Comparison of ENCODE assay signal across 22 cellular contexts in the genomic region with DNA sequence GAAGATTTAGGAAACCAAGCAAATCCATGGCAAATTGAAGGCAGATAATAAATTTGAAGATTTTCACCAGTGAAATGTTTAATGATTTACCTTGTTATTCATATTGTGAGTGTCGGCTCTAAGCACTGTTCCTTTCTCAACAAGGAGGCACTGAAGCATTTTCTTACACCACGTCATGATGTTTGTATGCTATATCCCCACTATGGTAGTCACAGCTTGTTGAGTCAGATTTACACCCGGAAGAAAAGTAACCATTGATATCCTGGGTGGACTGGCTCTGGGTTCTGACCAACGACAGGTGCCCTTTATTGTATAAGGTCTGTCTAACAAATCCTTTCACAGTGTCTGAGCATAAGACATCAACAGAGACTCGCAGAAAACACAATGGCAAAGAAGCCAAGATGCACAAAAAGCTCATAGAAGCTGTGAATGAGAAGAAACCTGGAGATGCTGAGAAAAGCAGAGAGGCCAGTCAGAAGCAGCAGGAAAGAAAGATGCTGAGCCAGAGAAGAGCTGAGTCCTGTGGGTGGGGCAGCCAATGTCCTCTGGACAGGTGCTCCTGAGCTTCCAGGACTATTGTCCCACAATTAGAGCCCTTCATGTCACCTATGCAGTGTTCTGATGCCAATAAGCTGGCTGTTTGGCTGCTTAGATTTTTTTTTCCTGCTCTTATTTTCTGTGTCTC. TPM values are rescaled to one million over a fixed set of nuclear protein-coding genes. Genes with fewer than 3 reads are reported as not detected.
DNase-seq lines count a peak whose midpoint lies in the region; ATAC-seq, FAIRE-seq and TF ChIP-seq lines count a peak whose summit lies in the region.
"Had no signal": no experiment of that assay in that cellular context is flagged by ENCODE, and none has a peak within 500 bp of the region (broad histone marks: within the 10 kb centered on the region; RNA-seq: fewer than 3 reads in every experiment).

No MANE protein-coding gene starts in this region.

- no peaks in the 10 kb centered on the region for H3K27me3 ChIP-seq in thyroid gland
- H3K27me3 ChIP-seq: gastroesophageal sphincter, Peyer's patch had no signal

- intact Hi-C loops in thyroid gland (cut with DNase I): no loop called here

- H3K9me3 ChIP-seq in thyroid gland: no peaks in the 10 kb centered on the region
- H3K9me3 ChIP-seq: gastroesophageal sphincter, Peyer's patch had no signal

- H3K36me3 ChIP-seq in thyroid gland: no peaks in the 10 kb centered on the region
- H3K36me3 ChIP-seq: gastroesophageal sphincter, Peyer's patch had no signal

- H3K9me3 Mint-ChIP-seq in HFFc6: no peaks in the 10 kb centered on the region
- H3K9me3 Mint-ChIP-seq: activated naive CD8-positive, alpha-beta T cell treated with anti-CD3 and anti-CD28 coated beads, Interleukin-2, amount 10 ng/mL, durations not matched to agents 7 days and 5 days; activated T-helper 2 cell treated with anti-CD3 and anti-CD28 coated beads, Interferon-gamma antibody, Interleukin-2, Interleukin-4, amounts not matched to agents 10 μg/mL and 5 μg/mL and 100 μg/mL, durations not matched to agents 14 hours and 24 hours and 36 hours; dendritic cell treated with granulocyte-macrophage colony-stimulating factor and Interleukin-4, amounts not matched to agents 40 ng/mL and 50 ng/mL, for 4 days had no signal

- H3K27ac Mint-ChIP-seq in HFFc6: no peak overlapping the region
- H3K27ac Mint-ChIP-seq: activated CD4-positive, alpha-beta T cell treated with anti-CD3 and anti-CD28 coated beads for 36 hours; activated naive CD8-positive, alpha-beta T cell treated with anti-CD3 and anti-CD28 coated beads, Interleukin-2, amount 10 ng/mL, durations not matched to agents 7 days and 5 days; activated T-helper 2 cell treated with anti-CD3 and anti-CD28 coated beads, Interferon-gamma antibody, Interleukin-2, Interleukin-4, amounts not matched to agents 10 μg/mL and 5 μg/mL and 100 μg/mL, durations not matched to agents 14 hours and 24 hours and 36 hours; dendritic cell treated with granulocyte-macrophage colony-stimulating factor and Interleukin-4, amounts not matched to agents 40 ng/mL and 50 ng/mL, for 4 days had no signal

- in situ Hi-C loops in ACHN (cut with HindIII; ENCODE audit: low pct_ligation_motif_present, low pct_unique_long_range_greater_than_20kb, low sequenced_read_pairs): no loop called here

- no peak for TF ChIP-seq CTCF in HFFc6 (IDR thresholded peaks at IDR 0.05)
- TF ChIP-seq CTCF in epithelial cell of proximal tubule (conservative IDR thresholded peaks at IDR 0.05; ENCODE audit: low read depth, low read length): no peak
- TF ChIP-seq CTCF in thyroid gland (IDR thresholded peaks at IDR 0.05): no peak

- peak; percentile 86 for DNase-seq in ACHN
- peak; percentile 32 for DNase-seq in HFFc6
- DNase-seq in RCC 7860 (ENCODE audit: low spot score): peak; percentile 92
- DNase-seq in epithelial cell of proximal tubule (ENCODE audit: low read depth): peak; percentile 94
- no peak for DNase-seq in dermis blood vessel endothelial cell
- no peak for DNase-seq in thyroid gland
- DNase-seq in stimulated activated CD4-positive, alpha-beta T cell treated with anti-CD3 and anti-CD28 coated beads, Interleukin-4, amount 100 ng/mL, for 1 hour: no peak
- DNase-seq: activated CD4-positive, alpha-beta T cell treated with anti-CD3 and anti-CD28 coated beads for 36 hours; activated naive CD8-positive, alpha-beta T cell treated with anti-CD3 and anti-CD28 coated beads, Interleukin-2, amount 10 ng/mL, durations not matched to agents 7 days and 5 days; DMS153; KG1; NCI-H1105; NCI-H774; Peyer's patch; small intestine; stimulated activated CD4-positive, alpha-beta T cell treated with anti-CD3 and anti-CD28 coated beads, Interleukin-4, amount 100 ng/mL, for 24 hours had no signal

- peak; percentile 94 for FAIRE-seq in RCC 7860 (lab: Jason Lieb, UNC)
- FAIRE-seq: small intestine had no signal

- 75 to 82% methylated on average over 5 of the region's 5 CpGs for WGBS in thyroid gland, 2 donors

- peak overlapping the region; percentile 10; the same call in 1 of the 2 replicates for H3K4me3 Mint-ChIP-seq in HFFc6
- H3K4me3 Mint-ChIP-seq: activated CD4-positive, alpha-beta T cell treated with anti-CD3 and anti-CD28 coated beads for 36 hours; activated naive CD8-positive, alpha-beta T cell treated with anti-CD3 and anti-CD28 coated beads, Interleukin-2, amount 10 ng/mL, durations not matched to agents 7 days and 5 days; dendritic cell treated with granulocyte-macrophage colony-stimulating factor and Interleukin-4, amounts not matched to agents 40 ng/mL and 50 ng/mL, for 4 days had no signal

- TF ChIP-seq POLR2A in thyroid gland (IDR thresholded peaks at IDR 0.05): no peak

- H3K27ac ChIP-seq in thyroid gland: no peak overlapping the region
- H3K27ac ChIP-seq: gastroesophageal sphincter, HL-60, Peyer's patch had no signal

- H3K4me3 ChIP-seq in epithelial cell of proximal tubule (ENCODE audit: low read depth, low read length) (no peak overlapping the region), thyroid gland (replicated peaks in 1 of 3) (no peak overlapping the region)
- H3K4me3 ChIP-seq: gastroesophageal sphincter, Peyer's patch had no signal

- no peaks in the 10 kb centered on the region for H3K36me3 Mint-ChIP-seq in HFFc6 (ENCODE audit: low read depth)
- H3K36me3 Mint-ChIP-seq: activated naive CD8-positive, alpha-beta T cell treated with anti-CD3 and anti-CD28 coated beads, Interleukin-2, amount 10 ng/mL, durations not matched to agents 7 days and 5 days had no signal

- H3K4me1 ChIP-seq in thyroid gland: no peaks in the 10 kb centered on the region
- H3K4me1 ChIP-seq: Peyer's patch had no signal

- ATAC-seq in GM19035 (IDR thresholded peaks at IDR 0.05; ENCODE audit: unreplicated experiment): no peak
- ATAC-seq: activated CD4-positive, alpha-beta T cell treated with anti-CD3 and anti-CD28 coated beads for 36 hours; gastroesophageal sphincter; left lobe of liver had no signal

- H3K27me3 Mint-ChIP-seq in HFFc6 (ENCODE audit: insufficient read depth): peaks cover 14% of the 10 kb centered on the region
- H3K27me3 Mint-ChIP-seq: activated naive CD8-positive, alpha-beta T cell treated with anti-CD3 and anti-CD28 coated beads, Interleukin-2, amount 10 ng/mL, durations not matched to agents 7 days and 5 days; dendritic cell treated with granulocyte-macrophage colony-stimulating factor and Interleukin-4, amounts not matched to agents 40 ng/mL and 50 ng/mL, for 4 days had no signal

- H3K4me1 Mint-ChIP-seq in HFFc6 (ENCODE audit: low read depth): peaks cover 37% of the 10 kb centered on the region
- H3K4me1 Mint-ChIP-seq: activated CD4-positive, alpha-beta T cell treated with anti-CD3 and anti-CD28 coated beads for 36 hours; activated naive CD8-positive, alpha-beta T cell treated with anti-CD3 and anti-CD28 coated beads, Interleukin-2, amount 10 ng/mL, durations not matched to agents 7 days and 5 days had no signal

RNA-seq across cellular contexts. Expression of a gene that starts 49.7 kb away (rescaled TPM):
- total RNA-seq in HFFc6 (2021; fragmentation: NEBNext Ultra II Directional; extraction: Animal tissue kit (Norgen Biotek cat#: 25700)): 100 to 1,000 TPM in 1 of 6 experiments, 10 to 100 TPM in 5; 75.4 to 101 (median 82.2) TPM
- total RNA-seq in epithelial cell of proximal tubule (26.4 and 45.7 TPM in 2 replicates), dermis blood vessel endothelial cell (59.9 and 92.9 TPM in 2 replicates), thyroid gland (100 to 1,000 TPM; 189 to 365 (median 229) TPM)

Comparison
In these comparisons a context has a peak if more than half of its experiments do, and no peak if none do; other contexts are left out.
1. DNase-seq: peak in ACHN (single experiment), HFFc6 (single experiment), RCC 7860 (single experiment) and epithelial cell of proximal tubule (single experiment); none in dermis blood vessel endothelial cell (single experiment), thyroid gland (0 of 2) and stimulated activated CD4-positive, alpha-beta T cell treated with anti-CD3 and anti-CD28 coated beads, Interleukin-4, amount 100 ng/mL, for 1 hour (single experiment).